18 cellular contexts compared by ENCODE assay signal in genomic region chr16:66832190-66832589, GRCh38. TPM values are rescaled to one million over a fixed set of nuclear protein-coding genes. Genes with fewer than 3 reads are reported as not detected.
A peak's percentile ranks its signal among the peaks of the same experiment; 100 is the strongest.
DNase-seq lines count a peak whose midpoint lies in the region; ATAC-seq and TF ChIP-seq lines count a peak whose summit lies in the region.
"Had no signal": no experiment of that assay in that cellular context is flagged by ENCODE, and none has a peak within 500 bp of the region (broad histone marks: within the 10 kb centered on the region; RNA-seq: fewer than 3 reads in every experiment).

No MANE protein-coding gene starts in this region.

- H3K36me3 Mint-ChIP-seq in natural killer cell treated with Interleukin-12 subunit alpha and Interleukin-12 subunit beta and Interleukin-15 and Interleukin-18, amount 100 ng/mL, for 72 hours, result no peaks in the 10 kb centered on the region
- H3K36me3 Mint-ChIP-seq in natural killer cell (no peaks in the 10 kb centered on the region), T-helper 17 cell (ENCODE audit: low read depth) (no peaks in the 10 kb centered on the region), neural crest cell (ENCODE audit: low read depth) (peaks cover 4% of the 10 kb centered on the region)
- peaks cover 4% of the 10 kb centered on the region for H3K36me3 Mint-ChIP-seq in activated T-cell treated with anti-CD3 and anti-CD28 coated beads, Interleukin-2, amount 50 U/mL, for 4 hours (ENCODE audit: insufficient read depth)

- no peak overlapping the region for H3K27ac Mint-ChIP-seq in natural killer cell treated with Interleukin-12 subunit alpha and Interleukin-12 subunit beta and Interleukin-15 and Interleukin-18, amount 100 ng/mL, for 72 hours
- H3K27ac Mint-ChIP-seq in natural killer cell (no peak overlapping the region), T-helper 17 cell (peak overlapping the region; percentile 34), neural crest cell (ENCODE audit: unreplicated experiment) (no peak overlapping the region)

- TF ChIP-seq CTCF in natural killer cell (IDR thresholded peaks at IDR 0.05), result no peak
- TF ChIP-seq CTCF in neural crest cell (conservative IDR thresholded peaks at IDR 0.05), result no peak

- no peak for ATAC-seq in natural killer cell treated with Interleukin-12 subunit alpha and Interleukin-12 subunit beta and Interleukin-15 and Interleukin-18, amount 100 ng/mL, for 72 hours
- ATAC-seq in natural killer cell (no peak), T-helper 17 cell (no peak), HG02759 (IDR thresholded peaks at IDR 0.05; ENCODE audit: unreplicated experiment) (no peak)
- no peak for ATAC-seq in activated T-cell treated with anti-CD3 and anti-CD28 coated beads, Interleukin-2, amount 50 U/mL, for 4 hours

- intact Hi-C loops in natural killer cell (cut with micrococcal nuclease), result no loop called here

- H3K4me3 Mint-ChIP-seq in natural killer cell treated with Interleukin-12 subunit alpha and Interleukin-12 subunit beta and Interleukin-15 and Interleukin-18, amount 100 ng/mL, for 72 hours, result peak overlapping the region; percentile 53
- H3K4me3 Mint-ChIP-seq in natural killer cell (no peak overlapping the region), T-helper 17 cell (no peak overlapping the region), neural crest cell (peak overlapping the region; percentile 60)
- H3K4me3 Mint-ChIP-seq in activated T-cell treated with anti-CD3 and anti-CD28 coated beads, Interleukin-2, amount 50 U/mL, for 4 hours, result no peak overlapping the region

- no peak for DNase-seq in natural killer cell treated with Interleukin-12 subunit alpha and Interleukin-12 subunit beta and Interleukin-15 and Interleukin-18, amount 100 ng/mL, for 72 hours (ENCODE audit: low spot score)
- no peak for DNase-seq in natural killer cell
- DNase-seq in T-helper 17 cell, result no peak
- DNase-seq in neural crest cell (ENCODE audit: low read depth, low spot score), result no peak
- no peak for DNase-seq in activated T-cell treated with anti-CD3 and anti-CD28 coated beads, Interleukin-2, amount 50 U/mL, for 4 hours
- no peak for DNase-seq in glomerular visceral epithelial cell (ENCODE audit: extremely low spot score)
- DNase-seq: ACHN; DMS53; H7; NCI-H1417 treated with DMSO at 0.1 percent for 48 hours; NCI-H2171; NCI-H446; NCI-H69; NK-92 treated with Interleukin-12 subunit alpha and Interleukin-12 subunit beta, amount 100 ng/mL, for 24 hours had no signal

- H3K9me3 Mint-ChIP-seq in natural killer cell treated with Interleukin-12 subunit alpha and Interleukin-12 subunit beta and Interleukin-15 and Interleukin-18, amount 100 ng/mL, for 72 hours, result no peaks in the 10 kb centered on the region
- H3K9me3 Mint-ChIP-seq in natural killer cell (no peaks in the 10 kb centered on the region), neural crest cell (no peaks in the 10 kb centered on the region)
- no peaks in the 10 kb centered on the region for H3K9me3 Mint-ChIP-seq in activated T-cell treated with anti-CD3 and anti-CD28 coated beads, Interleukin-2, amount 50 U/mL, for 4 hours

- H3K27me3 Mint-ChIP-seq in natural killer cell treated with Interleukin-12 subunit alpha and Interleukin-12 subunit beta and Interleukin-15 and Interleukin-18, amount 100 ng/mL, for 72 hours, result no peaks in the 10 kb centered on the region
- H3K27me3 Mint-ChIP-seq in natural killer cell (ENCODE audit: low read depth in 2 of 2) (no peaks in the 10 kb centered on the region), T-helper 17 cell (peaks cover 6% of the 10 kb centered on the region), neural crest cell (ENCODE audit: low read depth) (peaks cover 28% of the 10 kb centered on the region)
- peaks cover 3% of the 10 kb centered on the region for H3K27me3 Mint-ChIP-seq in activated T-cell treated with anti-CD3 and anti-CD28 coated beads, Interleukin-2, amount 50 U/mL, for 4 hours (ENCODE audit: low read depth)

- peaks cover 15 to 16% of the 10 kb centered on the region in 2 donors for H3K4me1 Mint-ChIP-seq in natural killer cell treated with Interleukin-12 subunit alpha and Interleukin-12 subunit beta and Interleukin-15 and Interleukin-18, amount 100 ng/mL, for 72 hours (ENCODE audit: low read depth in 2 of 2)
- H3K4me1 Mint-ChIP-seq in natural killer cell (peaks cover 16 to 18% of the 10 kb centered on the region in 2 donors), T-helper 17 cell (peaks cover 14% of the 10 kb centered on the region), neural crest cell (peaks cover 18% of the 10 kb centered on the region)
- H3K4me1 Mint-ChIP-seq in activated T-cell treated with anti-CD3 and anti-CD28 coated beads, Interleukin-2, amount 50 U/mL, for 4 hours (ENCODE audit: low read depth), result peaks cover 19% of the 10 kb centered on the region

- H3K9me3 ChIP-seq in T-helper 17 cell (ENCODE audit: control insufficient read depth, low read length, poor library complexity, severe bottlenecking), result no peaks in the 10 kb centered on the region

RNA-seq across cellular contexts. Expression of gene NAE1, which starts 1.4 kb away (rescaled TPM):
- total RNA-seq in natural killer cell treated with Interleukin-12 subunit alpha and Interleukin-12 subunit beta and Interleukin-15 and Interleukin-18, amount 100 ng/mL, for 72 hours, result 10 to 100 TPM; 69.4 to 98.3 TPM
- 10 to 100 TPM; 77.3 to 97.0 (median 78.5) TPM for total RNA-seq in natural killer cell
- 10 to 100 TPM; 63.0 to 78.7 TPM for total RNA-seq in T-helper 17 cell
- total RNA-seq in neural crest cell, result 156 TPM in 2 replicates
- total RNA-seq in activated T-cell treated with anti-CD3 and anti-CD28 coated beads, Interleukin-2, amount 50 U/mL, for 4 hours, result 100 to 1,000 TPM in 1 of 3 donors, 10 to 100 TPM in 2; 93.8 to 111 (median 94.8) TPM

RNA-seq across cellular contexts. Expression of gene CA7, which starts 12.0 kb away (rescaled TPM):
- not detected for total RNA-seq in natural killer cell treated with Interleukin-12 subunit alpha and Interleukin-12 subunit beta and Interleukin-15 and Interleukin-18, amount 100 ng/mL, for 72 hours
- not detected for total RNA-seq in natural killer cell
- total RNA-seq in T-helper 17 cell, result not detected
- total RNA-seq in neural crest cell, result not detected in 2 replicates
- under 1 TPM in 1 of 3 donors, not detected in 2; 0.18 TPM for total RNA-seq in activated T-cell treated with anti-CD3 and anti-CD28 coated beads, Interleukin-2, amount 50 U/mL, for 4 hours
- total RNA-seq: HT1080, OCI-LY7, SJCRH30 had no signal

RNA-seq across cellular contexts. Expression of gene TERB1, which starts 30.8 kb away (rescaled TPM):
- total RNA-seq in natural killer cell treated with Interleukin-12 subunit alpha and Interleukin-12 subunit beta and Interleukin-15 and Interleukin-18, amount 100 ng/mL, for 72 hours, result under 1 TPM; 0.38 to 0.64 TPM
- 1 to 10 TPM in 1 of 3 donors, under 1 TPM in 2; 0.33 to 1.0 (median 0.66) TPM for total RNA-seq in natural killer cell
- total RNA-seq in T-helper 17 cell, result under 1 TPM in 1 of 2 donors, not detected in 1; 0.40 TPM
- total RNA-seq in neural crest cell, result 0.25 and 0.26 TPM in 2 replicates
- not detected for total RNA-seq in activated T-cell treated with anti-CD3 and anti-CD28 coated beads, Interleukin-2, amount 50 U/mL, for 4 hours
- total RNA-seq: H7, HT1080, SJCRH30 had no signal

RNA-seq across cellular contexts. Expression of gene PDP2, which starts 48.1 kb away (rescaled TPM):
- 10 to 100 TPM; 28.0 to 35.0 TPM for total RNA-seq in natural killer cell treated with Interleukin-12 subunit alpha and Interleukin-12 subunit beta and Interleukin-15 and Interleukin-18, amount 100 ng/mL, for 72 hours
- total RNA-seq in natural killer cell (10 to 100 TPM; 10.2 to 16.5 (median 11.0) TPM), T-helper 17 cell (1 to 10 TPM; 5.8 to 8.9 TPM), neural crest cell (18.0 and 22.7 TPM in 2 replicates)
- total RNA-seq in activated T-cell treated with anti-CD3 and anti-CD28 coated beads, Interleukin-2, amount 50 U/mL, for 4 hours, result 10 to 100 TPM; 27.4 to 31.1 (median 28.4) TPM

Comparison
In these comparisons a context has a peak if more than half of its experiments do, and no peak if none do; other contexts are left out.
1. H3K4me3 Mint-ChIP-seq: peak in natural killer cell treated with Interleukin-12 subunit alpha and Interleukin-12 subunit beta and Interleukin-15 and Interleukin-18, amount 100 ng/mL, for 72 hours (single experiment) and neural crest cell (single experiment); none in natural killer cell (single experiment), T-helper 17 cell (single experiment) and activated T-cell treated with anti-CD3 and anti-CD28 coated beads, Interleukin-2, amount 50 U/mL, for 4 hours (single experiment).